Comparison of ENCODE assay signal across 8 cellular contexts in genomic region chr11:118997627-118998387, GRCh38.
A peak's percentile ranks its signal among the peaks of the same experiment; 100 is the strongest.
DNase-seq lines count a peak whose midpoint lies in the region; ATAC-seq and TF ChIP-seq lines count a peak whose summit lies in the region.

Gene CENATAC, plus strand, starts transcription at chr11:118998138. Its CDS starts 60 bp downstream, at chr11:118998198.

- ATAC-seq in GM19023 (IDR thresholded peaks at IDR 0.05; ENCODE audit: unreplicated experiment), result peak; percentile 90
- ATAC-seq in HG03196 (IDR thresholded peaks at IDR 0.05; ENCODE audit: unreplicated experiment), result peak; percentile 82

- no peak for TF ChIP-seq CTCF in AG09309 (IDR thresholded peaks at IDR 0.05; ENCODE audit: control insufficient read depth, insufficient read depth, low read depth, low read length, missing control alignments)

- H3K27ac ChIP-seq in caudate nucleus (ENCODE audit: low read depth, low read length), result peak within 1 kb of the TSS; percentile 76

- DNase-seq in AG09309 (ENCODE audit: low read depth) (peak; percentile 35), NCI-H226 (peak; percentile 87), caudate nucleus (lab: John Stamatoyannopoulos, UW) (peak in 60 of 61 donors; percentile 55 to 98 (median 92)), inferior parietal cortex (ENCODE audit: extremely low spot score) (peak; percentile 97)
- DNase-seq in activated CD4-positive, CD25-positive, alpha-beta regulatory T cell (lab: John Stamatoyannopoulos, UW), result peak; percentile 87 to 93 (median 92)
- peak; percentile 91 to 96 for DNase-seq in stimulated activated CD4-positive, alpha-beta T cell treated with anti-CD3 and anti-CD28 coated beads, Interleukin-12 subunit alpha, Interleukin-12 subunit beta, amount 100 ng/mL, for 24 hours (ENCODE audit: low read depth in 2 of 2)

- peak within 1 kb of the TSS; percentile 98 for H3K4me3 ChIP-seq in AG09309 (ENCODE audit: control insufficient read depth, low read depth, low read length)

Comparison
In these comparisons a context has a peak if more than half of its experiments do, and no peak if none do; other contexts are left out.
1. Peak in every context shown above with its lines: DNase-seq, ATAC-seq, H3K4me3 ChIP-seq and H3K27ac ChIP-seq.
2. DNase-seq: peak in every context shown above with its lines; median percentile 97 in inferior parietal cortex; 94 in stimulated activated CD4-positive, alpha-beta T cell treated with anti-CD3 and anti-CD28 coated beads, Interleukin-12 subunit alpha, Interleukin-12 subunit beta, amount 100 ng/mL, for 24 hours; 92 in activated CD4-positive, CD25-positive, alpha-beta regulatory T cell; 92 in caudate nucleus; 87 in NCI-H226; 35 in AG09309.